ENCODE assay signal across 8 cellular contexts in the genomic region with DNA sequence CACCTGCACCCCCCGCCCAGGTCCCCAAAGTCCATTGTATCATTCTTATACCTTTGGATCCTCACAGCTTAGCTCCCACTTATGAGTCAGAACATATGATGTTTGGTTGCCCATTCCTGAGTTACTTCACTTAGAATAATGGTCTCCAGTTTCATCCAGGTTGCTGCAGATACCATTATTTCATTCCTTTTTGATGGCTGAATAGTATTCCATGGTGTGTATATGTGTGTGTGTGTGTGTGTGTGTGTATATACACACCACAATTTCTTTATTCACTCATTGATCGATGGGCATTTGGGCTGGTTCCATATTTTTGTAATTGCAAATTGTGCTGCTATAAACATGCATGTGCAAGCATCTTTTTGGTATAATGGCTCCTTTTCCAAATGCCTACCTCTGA.
DNase-seq lines count a peak whose midpoint lies in the region; ATAC-seq, FAIRE-seq and TF ChIP-seq lines count a peak whose summit lies in the region.
"Not testable (repeated sequence)": the region's sequence is repeated elsewhere in the genome, so short reads cannot be mapped to it uniquely, and the experiment has no call there.

No MANE protein-coding gene starts in this region.

- H3K36me3 ChIP-seq in CD4-positive, CD25-positive, alpha-beta regulatory T cell (ENCODE audit: control insufficient read depth, insufficient read depth, low read length); CD8-positive, alpha-beta T cell (ENCODE audit: insufficient read depth, low read length); transverse colon: not testable (repeated sequence)

- TF ChIP-seq CTCF in CD8-positive, alpha-beta T cell (IDR thresholded peaks at IDR 0.05); natural killer cell (IDR thresholded peaks at IDR 0.05); transverse colon (IDR thresholded peaks at IDR 0.05): not testable (repeated sequence)

- POLR2A ChIA-PET in CD8-positive, alpha-beta T cell (lab: Charles Lee), result not testable (repeated sequence)

- H3K4me1 Mint-ChIP-seq in CD4-positive, CD25-positive, alpha-beta regulatory T cell, result peaks cover 28 to 80% (median 47%) of the 10 kb centered on the region in 4 donors
- peaks cover 67% of the 10 kb centered on the region for H3K4me1 Mint-ChIP-seq in CD8-positive, alpha-beta T cell (ENCODE audit: low read depth)
- H3K4me1 Mint-ChIP-seq in T-helper 17 cell (peaks cover 35% of the 10 kb centered on the region), natural killer cell (peaks cover 81 to 83% of the 10 kb centered on the region in 2 donors)
- H3K4me1 Mint-ChIP-seq in activated T-helper 17 cell treated with anti-CD3 and anti-CD28 coated beads, Interleukin-2, amount 50 U/mL, for 72 hours, result peaks cover 27% of the 10 kb centered on the region
- peaks cover 46 to 62% of the 10 kb centered on the region in 2 donors for H3K4me1 Mint-ChIP-seq in effector memory CD8-positive, alpha-beta T cell (ENCODE audit: low read depth in 2 of 2)

- H3K9me3 Mint-ChIP-seq in CD4-positive, CD25-positive, alpha-beta regulatory T cell; CD8-positive, alpha-beta T cell; activated T-helper 17 cell treated with anti-CD3 and anti-CD28 coated beads, Interleukin-2, amount 50 U/mL, for 72 hours; effector memory CD8-positive, alpha-beta T cell; natural killer cell: not testable (repeated sequence)

- H3K4me1 ChIP-seq in CD4-positive, CD25-positive, alpha-beta regulatory T cell (ENCODE audit: control insufficient read depth, insufficient read depth, low read length, poor library complexity, severe bottlenecking), result peaks cover 19% of the 10 kb centered on the region
- peaks cover 12% of the 10 kb centered on the region for H3K4me1 ChIP-seq in CD8-positive, alpha-beta T cell (ENCODE audit: insufficient read depth, low read length)
- peaks cover 4 to 57% (median 15%) of the 10 kb centered on the region in 4 donors for H3K4me1 ChIP-seq in transverse colon

- not testable (repeated sequence) for H3K27ac ChIP-seq in CD4-positive, CD25-positive, alpha-beta regulatory T cell (ENCODE audit: insufficient read depth, low read length, poor library complexity, severe bottlenecking); CD8-positive, alpha-beta T cell (ENCODE audit: low read depth, low read length)
- peak overlapping the region in 3 of 4 donors; percentile 18 to 38 (median 28) for H3K27ac ChIP-seq in transverse colon

- H3K36me3 Mint-ChIP-seq in CD4-positive, CD25-positive, alpha-beta regulatory T cell, result peaks cover 33% of the 10 kb centered on the region
- peaks cover 30% of the 10 kb centered on the region for H3K36me3 Mint-ChIP-seq in CD8-positive, alpha-beta T cell
- H3K36me3 Mint-ChIP-seq in T-helper 17 cell (ENCODE audit: low read depth); activated T-helper 17 cell treated with anti-CD3 and anti-CD28 coated beads, Interleukin-2, amount 50 U/mL, for 72 hours (ENCODE audit: low read depth); effector memory CD8-positive, alpha-beta T cell (ENCODE audit: insufficient read depth); natural killer cell: not testable (repeated sequence)

- CTCF ChIA-PET in CD8-positive, alpha-beta T cell (lab: Charles Lee), result not testable (repeated sequence)

- not testable (repeated sequence) for H3K4me3 ChIP-seq in CD4-positive, CD25-positive, alpha-beta regulatory T cell (ENCODE audit: low read depth, low read length); CD8-positive, alpha-beta T cell (ENCODE audit: low read depth, low read length); transverse colon

- intact Hi-C loops in CD8-positive, alpha-beta T cell (cut with DNase I, micrococcal nuclease), result loop anchor here in 1 of 2 experiments (5.0 kb wide), 1 partner anchor 68 kb away; no protein-coding TSS in a partner anchor
- intact Hi-C loops in natural killer cell (cut with micrococcal nuclease), result loop anchor here (5.0 kb wide), 2 partner anchors 33 to 58 kb away; no protein-coding TSS in a partner anchor
- intact Hi-C loops in transverse colon (cut with DNase I; ENCODE audit: low total_unique reads), result not testable (repeated sequence)

- H3K4me3 Mint-ChIP-seq in CD4-positive, CD25-positive, alpha-beta regulatory T cell, result peak overlapping the region in 1 of 4 donors; percentile 24
- H3K4me3 Mint-ChIP-seq in CD8-positive, alpha-beta T cell; T-helper 17 cell; effector memory CD8-positive, alpha-beta T cell; natural killer cell: not testable (repeated sequence)
- H3K4me3 Mint-ChIP-seq in activated T-helper 17 cell treated with anti-CD3 and anti-CD28 coated beads, Interleukin-2, amount 50 U/mL, for 72 hours, result peak overlapping the region; percentile 73

- in situ Hi-C loops in transverse colon (cut with MboI; ENCODE audit: low pct_ligation_motif_present in 1 of 4, low pct_unique_long_range_greater_than_20kb in 1 of 4, low sequenced_read_pairs in 3 of 4), result not testable (repeated sequence)

- H3K27me3 Mint-ChIP-seq in CD4-positive, CD25-positive, alpha-beta regulatory T cell; CD8-positive, alpha-beta T cell (ENCODE audit: low read depth); T-helper 17 cell; activated T-helper 17 cell treated with anti-CD3 and anti-CD28 coated beads, Interleukin-2, amount 50 U/mL, for 72 hours; effector memory CD8-positive, alpha-beta T cell; natural killer cell (ENCODE audit: low read depth in 2 of 2): not testable (repeated sequence)

- not testable (repeated sequence) for ATAC-seq in CD4-positive, CD25-positive, alpha-beta regulatory T cell (ENCODE audit: low read depth in 2 of 2); CD8-positive, alpha-beta T cell; T-helper 17 cell; activated T-helper 17 cell treated with anti-CD3 and anti-CD28 coated beads, Interleukin-2, amount 50 U/mL, for 72 hours (replicated peaks); effector memory CD8-positive, alpha-beta T cell (replicated peaks); natural killer cell

- not testable (repeated sequence) for TF ChIP-seq EP300 in transverse colon (IDR thresholded peaks at IDR 0.05; ENCODE audit: low read depth)

- DNase-seq in CD4-positive, CD25-positive, alpha-beta regulatory T cell; CD8-positive, alpha-beta T cell; GM12891 (ENCODE audit: insufficient read length, low spot score); T-helper 17 cell; effector memory CD8-positive, alpha-beta T cell; natural killer cell; transverse colon: not testable (repeated sequence)

- H3K27ac Mint-ChIP-seq in CD4-positive, CD25-positive, alpha-beta regulatory T cell, result peak overlapping the region; percentile 3 to 55 (median 52)
- H3K27ac Mint-ChIP-seq in CD8-positive, alpha-beta T cell, result peak overlapping the region; percentile 87
- H3K27ac Mint-ChIP-seq in T-helper 17 cell (peak overlapping the region; percentile 86), natural killer cell (peak overlapping the region; percentile 84 to 91)
- not testable (repeated sequence) for H3K27ac Mint-ChIP-seq in activated T-helper 17 cell treated with anti-CD3 and anti-CD28 coated beads, Interleukin-2, amount 50 U/mL, for 72 hours
- peak overlapping the region; percentile 24 to 78 for H3K27ac Mint-ChIP-seq in effector memory CD8-positive, alpha-beta T cell

- not testable (repeated sequence) for TF ChIP-seq POLR2A in GM12891 (IDR thresholded peaks at IDR 0.05; ENCODE audit: low read depth, low read length); transverse colon (IDR thresholded peaks at IDR 0.05)

- not testable (repeated sequence) for H3K9me3 ChIP-seq in CD4-positive, CD25-positive, alpha-beta regulatory T cell (ENCODE audit: control insufficient read depth in 2 of 2, low read length in 2 of 2); CD8-positive, alpha-beta T cell (ENCODE audit: low read length); T-helper 17 cell (ENCODE audit: control insufficient read depth, low read length, poor library complexity, severe bottlenecking); transverse colon

- H3K27me3 ChIP-seq in CD4-positive, CD25-positive, alpha-beta regulatory T cell (ENCODE audit: control insufficient read depth, insufficient read depth, low read length); CD8-positive, alpha-beta T cell (ENCODE audit: insufficient read depth, low read length); transverse colon: not testable (repeated sequence)

- WGBS in transverse colon (ENCODE audit: low coverage in 1 of 2), 2 donors, result 91 to 100% methylated on average over 2 of the region's 2 CpGs

- peak; percentile 31 for FAIRE-seq in GM12891 (lab: Jason Lieb, UNC)
